9 cellular contexts compared by ENCODE assay signal in genomic region chr7:55574062-55574717, GRCh38. TPM values are rescaled to one million over a fixed set of nuclear protein-coding genes. Genes with fewer than 3 reads are reported as not detected.
DNase-seq lines count a peak whose midpoint lies in the region; ATAC-seq and TF ChIP-seq lines count a peak whose summit lies in the region.
"Had no signal": no experiment of that assay in that cellular context is flagged by ENCODE, and none has a peak within 500 bp of the region (broad histone marks: within the 10 kb centered on the region; RNA-seq: fewer than 3 reads in every experiment).

No MANE protein-coding gene starts in this region.

- ATAC-seq in activated T-cell treated with anti-CD3 and anti-CD28 coated beads, Interleukin-2, amount 50 U/mL, for 72 hours (replicated peaks in 1 of 2), result peak in 1 of 2 donors; percentile 6
- no peak for ATAC-seq in HG02885 (IDR thresholded peaks at IDR 0.05; ENCODE audit: poor library complexity, unreplicated experiment)

- H3K9me3 Mint-ChIP-seq in activated T-cell treated with anti-CD3 and anti-CD28 coated beads, Interleukin-2, amount 50 U/mL, for 72 hours, result no peaks in the 10 kb centered on the region

- WGBS in urinary bladder, result 30% methylated on average over 3 of the region's 3 CpGs

- DNase-seq in stimulated activated CD4-positive, alpha-beta T cell treated with anti-CD3 and anti-CD28 coated beads, Interleukin-15, amount 100 ng/mL, for 24 hours, result peak; percentile 34
- DNase-seq in stimulated activated CD4-positive, alpha-beta T cell treated with anti-CD3 and anti-CD28 coated beads, Interleukin-4, amount 100 ng/mL, for 1 hour, result no peak
- no peak for DNase-seq in activated T-cell treated with anti-CD3 and anti-CD28 coated beads, Interleukin-2, amount 50 U/mL, for 72 hours
- peak; percentile 59 for DNase-seq in iris pigment epithelial cell (ENCODE audit: low read depth)
- DNase-seq in GM10266 (ENCODE audit: extremely low spot score), result no peak
- no peak for DNase-seq in NCI-H2081 treated with DMSO at 0.1 percent for 48 hours (lab: John Stamatoyannopoulos, UW)
- DNase-seq: activated CD8-positive, alpha-beta memory T cell treated with anti-CD3 and anti-CD28 coated beads, Interleukin-2, amount 50 U/mL, for 4 hours had no signal

- H3K4me3 Mint-ChIP-seq in activated T-cell treated with anti-CD3 and anti-CD28 coated beads, Interleukin-2, amount 50 U/mL, for 72 hours, result peak overlapping the region; percentile 85 to 89

- no peaks in the 10 kb centered on the region for H3K27me3 Mint-ChIP-seq in activated T-cell treated with anti-CD3 and anti-CD28 coated beads, Interleukin-2, amount 50 U/mL, for 72 hours (ENCODE audit: low read depth)

- H3K36me3 Mint-ChIP-seq in activated T-cell treated with anti-CD3 and anti-CD28 coated beads, Interleukin-2, amount 50 U/mL, for 72 hours (ENCODE audit: insufficient read depth in 2 of 2), result peaks cover 0 to 5% of the 10 kb centered on the region in 2 donors

- H3K27ac Mint-ChIP-seq in activated T-cell treated with anti-CD3 and anti-CD28 coated beads, Interleukin-2, amount 50 U/mL, for 72 hours, result peak overlapping the region; percentile 76

- H3K4me3 ChIP-seq in urinary bladder (ENCODE audit: low read depth, low read length), result no peak overlapping the region

- H3K27ac ChIP-seq in urinary bladder (ENCODE audit: low read depth), result peak overlapping the region; percentile 24

- H3K4me1 Mint-ChIP-seq in activated T-cell treated with anti-CD3 and anti-CD28 coated beads, Interleukin-2, amount 50 U/mL, for 72 hours (ENCODE audit: low read depth), result peaks cover 54% of the 10 kb centered on the region

- no peaks in the 10 kb centered on the region for H3K4me1 ChIP-seq in urinary bladder (ENCODE audit: insufficient read depth)

- H3K36me3 ChIP-seq in urinary bladder (ENCODE audit: insufficient read depth), result no peaks in the 10 kb centered on the region

- no peak for TF ChIP-seq CTCF in GM10266 (IDR thresholded peaks at IDR 0.05; ENCODE audit: control insufficient read depth, insufficient read depth, low read depth, missing control alignments)

RNA-seq across cellular contexts. Expression of gene VOPP1, which starts 1.9 kb away (rescaled TPM):
- total RNA-seq in activated T-cell treated with anti-CD3 and anti-CD28 coated beads, Interleukin-2, amount 50 U/mL, for 72 hours, result 10 to 100 TPM; 90.8 to 91.1 TPM
- 34.1 TPM for total RNA-seq in urinary bladder
- 26.8 TPM for polyA plus RNA-seq in urinary bladder

Comparison
In these comparisons a context has a peak if more than half of its experiments do, and no peak if none do; other contexts are left out.
1. DNase-seq: peak in stimulated activated CD4-positive, alpha-beta T cell treated with anti-CD3 and anti-CD28 coated beads, Interleukin-15, amount 100 ng/mL, for 24 hours (single experiment) and iris pigment epithelial cell (single experiment); none in stimulated activated CD4-positive, alpha-beta T cell treated with anti-CD3 and anti-CD28 coated beads, Interleukin-4, amount 100 ng/mL, for 1 hour (single experiment), activated T-cell treated with anti-CD3 and anti-CD28 coated beads, Interleukin-2, amount 50 U/mL, for 72 hours (0 of 2), GM10266 (single experiment) and NCI-H2081 treated with DMSO at 0.1 percent for 48 hours (single experiment).